ENCODE assay signal across 1 cellular context in genomic region chr10:132713421-132714095, GRCh38.
TF ChIP-seq lines count a peak whose summit lies in the region.

No MANE protein-coding gene starts in this region.

TF ChIP-seq in SK-N-SH treated with all-trans-retinoic acid at 6 μM for 48 hours, 23 proteins besides CTCF, POLR2A, EP300 and RAD21 (continued from another document):
- TF ChIP-seq, protein P1, sequence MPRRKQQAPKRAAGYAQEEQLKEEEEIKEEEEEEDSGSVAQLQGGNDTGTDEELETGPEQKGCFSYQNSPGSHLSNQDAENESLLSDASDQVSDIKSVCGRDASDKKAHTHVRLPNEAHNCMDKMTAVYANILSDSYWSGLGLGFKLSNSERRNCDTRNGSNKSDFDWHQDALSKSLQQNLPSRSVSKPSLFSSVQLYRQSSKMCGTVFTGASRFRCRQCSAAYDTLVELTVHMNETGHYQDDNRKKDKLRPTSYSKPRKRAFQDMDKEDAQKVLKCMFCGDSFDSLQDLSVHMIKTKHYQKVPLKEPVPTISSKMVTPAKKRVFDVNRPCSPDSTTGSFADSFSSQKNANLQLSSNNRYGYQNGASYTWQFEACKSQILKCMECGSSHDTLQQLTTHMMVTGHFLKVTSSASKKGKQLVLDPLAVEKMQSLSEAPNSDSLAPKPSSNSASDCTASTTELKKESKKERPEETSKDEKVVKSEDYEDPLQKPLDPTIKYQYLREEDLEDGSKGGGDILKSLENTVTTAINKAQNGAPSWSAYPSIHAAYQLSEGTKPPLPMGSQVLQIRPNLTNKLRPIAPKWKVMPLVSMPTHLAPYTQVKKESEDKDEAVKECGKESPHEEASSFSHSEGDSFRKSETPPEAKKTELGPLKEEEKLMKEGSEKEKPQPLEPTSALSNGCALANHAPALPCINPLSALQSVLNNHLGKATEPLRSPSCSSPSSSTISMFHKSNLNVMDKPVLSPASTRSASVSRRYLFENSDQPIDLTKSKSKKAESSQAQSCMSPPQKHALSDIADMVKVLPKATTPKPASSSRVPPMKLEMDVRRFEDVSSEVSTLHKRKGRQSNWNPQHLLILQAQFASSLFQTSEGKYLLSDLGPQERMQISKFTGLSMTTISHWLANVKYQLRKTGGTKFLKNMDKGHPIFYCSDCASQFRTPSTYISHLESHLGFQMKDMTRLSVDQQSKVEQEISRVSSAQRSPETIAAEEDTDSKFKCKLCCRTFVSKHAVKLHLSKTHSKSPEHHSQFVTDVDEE (CRISPR knock-in tag; IDR thresholded peaks at IDR 0.05), result no peak
- no peak for TF ChIP-seq BACH2 (CRISPR knock-in tag; IDR thresholded peaks at IDR 0.05; ENCODE audit: borderline replicate concordance)
- TF ChIP-seq PATZ1 (CRISPR knock-in tag; IDR thresholded peaks at IDR 0.05; ENCODE audit: borderline replicate concordance), result no peak
- TF ChIP-seq PPARA (CRISPR knock-in tag; IDR thresholded peaks at IDR 0.05; ENCODE audit: borderline replicate concordance), result no peak
- TF ChIP-seq, protein P2, sequence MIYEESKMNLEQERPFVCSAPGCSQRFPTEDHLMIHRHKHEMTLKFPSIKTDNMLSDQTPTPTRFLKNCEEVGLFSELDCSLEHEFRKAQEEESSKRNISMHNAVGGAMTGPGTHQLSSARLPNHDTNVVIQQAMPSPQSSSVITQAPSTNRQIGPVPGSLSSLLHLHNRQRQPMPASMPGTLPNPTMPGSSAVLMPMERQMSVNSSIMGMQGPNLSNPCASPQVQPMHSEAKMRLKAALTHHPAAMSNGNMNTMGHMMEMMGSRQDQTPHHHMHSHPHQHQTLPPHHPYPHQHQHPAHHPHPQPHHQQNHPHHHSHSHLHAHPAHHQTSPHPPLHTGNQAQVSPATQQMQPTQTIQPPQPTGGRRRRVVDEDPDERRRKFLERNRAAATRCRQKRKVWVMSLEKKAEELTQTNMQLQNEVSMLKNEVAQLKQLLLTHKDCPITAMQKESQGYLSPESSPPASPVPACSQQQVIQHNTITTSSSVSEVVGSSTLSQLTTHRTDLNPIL (CRISPR knock-in tag; IDR thresholded peaks at IDR 0.05; ENCODE audit: low read depth), result no peak
- no peak for TF ChIP-seq TCF4 (CRISPR knock-in tag; IDR thresholded peaks at IDR 0.05; ENCODE audit: borderline replicate concordance)
- no peak for TF ChIP-seq RARB (CRISPR knock-in tag; IDR thresholded peaks at IDR 0.05)
- no peak for TF ChIP-seq TOX (CRISPR knock-in tag; IDR thresholded peaks at IDR 0.05; ENCODE audit: borderline replicate concordance)
- TF ChIP-seq GLIS3 (CRISPR knock-in tag; IDR thresholded peaks at IDR 0.05), result no peak
- TF ChIP-seq, protein P3, sequence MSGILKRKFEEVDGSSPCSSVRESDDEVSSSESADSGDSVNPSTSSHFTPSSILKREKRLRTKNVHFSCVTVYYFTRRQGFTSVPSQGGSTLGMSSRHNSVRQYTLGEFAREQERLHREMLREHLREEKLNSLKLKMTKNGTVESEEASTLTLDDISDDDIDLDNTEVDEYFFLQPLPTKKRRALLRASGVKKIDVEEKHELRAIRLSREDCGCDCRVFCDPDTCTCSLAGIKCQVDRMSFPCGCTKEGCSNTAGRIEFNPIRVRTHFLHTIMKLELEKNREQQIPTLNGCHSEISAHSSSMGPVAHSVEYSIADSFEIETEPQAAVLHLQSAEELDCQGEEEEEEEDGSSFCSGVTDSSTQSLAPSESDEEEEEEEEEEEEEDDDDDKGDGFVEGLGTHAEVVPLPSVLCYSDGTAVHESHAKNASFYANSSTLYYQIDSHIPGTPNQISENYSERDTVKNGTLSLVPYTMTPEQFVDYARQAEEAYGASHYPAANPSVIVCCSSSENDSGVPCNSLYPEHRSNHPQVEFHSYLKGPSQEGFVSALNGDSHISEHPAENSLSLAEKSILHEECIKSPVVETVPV (CRISPR knock-in tag; IDR thresholded peaks at IDR 0.05), result no peak
- no peak for TF ChIP-seq ISL1 (CRISPR knock-in tag; IDR thresholded peaks at IDR 0.05)
- no peak for TF ChIP-seq ZNF565 (CRISPR knock-in tag; conservative IDR thresholded peaks at IDR 0.05; ENCODE audit: low read depth)
